In genomic region chr5:117357886-117358285, GRCh38 we compare ENCODE assay signal across 11 cellular contexts.
DNase-seq lines count a peak whose midpoint lies in the region; ATAC-seq lines count a peak whose summit lies in the region.
"Had no signal": no experiment of that assay in that cellular context is flagged by ENCODE, and none has a peak within 500 bp of the region (broad histone marks: within the 10 kb centered on the region; RNA-seq: fewer than 3 reads in every experiment).

No MANE protein-coding gene starts in this region.

- DNase-seq in MG63 (peak; percentile 30), adipocyte (ENCODE audit: low read depth) (peak; percentile 8), fibroblast of gingiva (ENCODE audit: low read depth) (peak; percentile 87), NCI-H2081 treated with DMSO at 0.1 percent for 48 hours (lab: John Stamatoyannopoulos, UW) (no peak)
- DNase-seq: BE2C; CD4-positive, alpha-beta memory T cell; DMS79 had no signal

- H3K4me1 ChIP-seq in adipocyte (ENCODE audit: control insufficient read depth, insufficient read depth, low read length): no peaks in the 10 kb centered on the region
- H3K4me1 ChIP-seq: BE2C, HAP-1 had no signal

- H3K9ac ChIP-seq in adipocyte (ENCODE audit: low read length): no peak overlapping the region

- no peaks in the 10 kb centered on the region for H3K27me3 ChIP-seq in MG63
- no peaks in the 10 kb centered on the region for H3K27me3 ChIP-seq in adipocyte (replicated peaks; ENCODE audit: control insufficient read depth, insufficient read depth, low read length)
- H3K27me3 ChIP-seq: BE2C had no signal

- no peak for ATAC-seq in HG03039 (IDR thresholded peaks at IDR 0.05; ENCODE audit: unreplicated experiment)
- no peak for ATAC-seq in GM18873 (IDR thresholded peaks at IDR 0.05; ENCODE audit: low FRiP score, unreplicated experiment)
- ATAC-seq in GM19035 (IDR thresholded peaks at IDR 0.05; ENCODE audit: unreplicated experiment): no peak

- H3K4me3 ChIP-seq in MG63 (no peak overlapping the region), adipocyte (ENCODE audit: low read length) (no peak overlapping the region)
- H3K4me3 ChIP-seq: HAP-1 had no signal

- H3K9me3 ChIP-seq in MG63: no peaks in the 10 kb centered on the region
- H3K9me3 ChIP-seq in adipocyte (ENCODE audit: control insufficient read depth, low read length): no peaks in the 10 kb centered on the region
- H3K9me3 ChIP-seq: BE2C, HAP-1 had no signal

- H3K36me3 ChIP-seq in MG63: no peaks in the 10 kb centered on the region
- no peaks in the 10 kb centered on the region for H3K36me3 ChIP-seq in adipocyte (ENCODE audit: control insufficient read depth, insufficient read depth, low read length, severe bottlenecking)
- H3K36me3 ChIP-seq: BE2C, HAP-1 had no signal
